In the genomic region with DNA sequence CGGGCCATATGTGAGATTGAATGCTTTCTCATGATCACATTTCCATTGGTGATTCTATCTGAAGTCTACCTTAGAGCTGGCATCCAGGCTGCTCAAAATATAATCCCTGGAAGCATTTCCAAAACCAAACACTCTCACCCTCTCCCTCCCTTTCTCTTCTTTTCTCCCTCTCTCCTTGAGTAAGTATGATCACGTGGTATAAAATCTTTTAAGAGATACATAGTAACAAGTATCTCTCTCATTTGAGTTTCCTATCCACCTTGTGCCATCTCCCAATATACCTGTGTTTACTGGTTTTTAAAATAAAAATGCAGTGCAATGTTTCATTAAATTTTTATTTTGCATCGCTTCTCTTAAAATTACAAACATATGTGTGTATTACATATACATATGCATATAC, we compare ENCODE assay signal across 6 cellular contexts.
"Had no signal": no experiment of that assay in that cellular context is flagged by ENCODE, and none has a peak within 500 bp of the region (broad histone marks: within the 10 kb centered on the region; RNA-seq: fewer than 3 reads in every experiment).

No MANE protein-coding gene starts in this region.

- H3K27ac Mint-ChIP-seq: IgD-negative memory B cell had no signal

- H3K4me1 Mint-ChIP-seq: IgD-negative memory B cell had no signal

- H3K4me3 Mint-ChIP-seq: IgD-negative memory B cell had no signal

- DNase-seq: IMR-90, KBM-7, KG1 had no signal

- FAIRE-seq: HTR-8/SVneo had no signal

- H3K9me3 Mint-ChIP-seq: IgD-negative memory B cell had no signal

- H3K36me3 Mint-ChIP-seq: IgD-negative memory B cell had no signal

- H3K27ac ChIP-seq: HL-60 had no signal
